ENCODE assay signal across 8 cellular contexts in genomic region chr7:131107343-131108211, GRCh38.
DNase-seq lines count a peak whose midpoint lies in the region; ATAC-seq and TF ChIP-seq lines count a peak whose summit lies in the region.

No MANE protein-coding gene starts in this region.

- intact Hi-C loops in activated naive CD4-positive, alpha-beta T cell treated with anti-CD3 and anti-CD28 coated beads for 36 hours (cut with micrococcal nuclease): loop anchor here (1.0 to 5.0 kb wide), 17 partner anchors 38 to 1157 kb away; partner anchors contain the start of genes CEP41 and MKLN1
- intact Hi-C loops in thyroid gland (cut with DNase I): loop anchor here (10.0 kb wide), 1 partner anchor 217 kb away; the partner anchor contains the start of gene MKLN1

- H3K4me1 ChIP-seq in gastroesophageal sphincter (peaks cover 0 to 64% (median 21%) of the 10 kb centered on the region in 3 donors), thyroid gland (peaks cover 28 to 37% of the 10 kb centered on the region in 2 donors)

- H3K4me3 ChIP-seq in gastroesophageal sphincter: peak overlapping the region; percentile 72
- peak overlapping the region; percentile 93 to 99 (median 98) for H3K4me3 ChIP-seq in thyroid gland (replicated peaks in 1 of 3)

- 0% methylated on average over 18 to 21 of the region's 63 CpGs for WGBS in gastroesophageal sphincter (ENCODE audit: low coverage in 1 of 2), 2 donors
- 0% methylated on average over 49 to 51 of the region's 63 CpGs for WGBS in thyroid gland, 2 donors

- H3K9me3 Mint-ChIP-seq in activated naive CD4-positive, alpha-beta T cell treated with anti-CD3 and anti-CD28 coated beads for 36 hours: no peaks in the 10 kb centered on the region

- peaks cover 57% of the 10 kb centered on the region for H3K4me1 Mint-ChIP-seq in activated naive CD4-positive, alpha-beta T cell treated with anti-CD3 and anti-CD28 coated beads for 36 hours (ENCODE audit: low read depth)

- ATAC-seq in GM21717 (IDR thresholded peaks at IDR 0.05; ENCODE audit: unreplicated experiment) (peak; percentile 37), gastroesophageal sphincter (peak; percentile 32)

- H3K27me3 Mint-ChIP-seq in activated naive CD4-positive, alpha-beta T cell treated with anti-CD3 and anti-CD28 coated beads for 36 hours (ENCODE audit: low read depth): peaks cover 2% of the 10 kb centered on the region

- in situ Hi-C loops in KBM-7 (cut with MboI; ENCODE audit: low pct_unique_long_range_greater_than_20kb, low sequenced_read_pairs): no loop called here

- peak overlapping the region; percentile 93 to 99 (median 96) for H3K27ac ChIP-seq in gastroesophageal sphincter
- peak overlapping the region; percentile 99 to 100 (median 100) for H3K27ac ChIP-seq in thyroid gland

- TF ChIP-seq EP300 in gastroesophageal sphincter (IDR thresholded peaks at IDR 0.05): no peak

- TF ChIP-seq POLR2A in gastroesophageal sphincter (IDR thresholded peaks at IDR 0.05) (peak; percentile 85 to 88), thyroid gland (IDR thresholded peaks at IDR 0.05) (peak; percentile 89 to 97)

- no peaks in the 10 kb centered on the region for H3K9me3 ChIP-seq in gastroesophageal sphincter
- H3K9me3 ChIP-seq in thyroid gland: no peaks in the 10 kb centered on the region

- peaks cover 6% of the 10 kb centered on the region for H3K36me3 Mint-ChIP-seq in activated naive CD4-positive, alpha-beta T cell treated with anti-CD3 and anti-CD28 coated beads for 36 hours (ENCODE audit: low read depth)

- H3K36me3 ChIP-seq in gastroesophageal sphincter: no peaks in the 10 kb centered on the region
- H3K36me3 ChIP-seq in thyroid gland: no peaks in the 10 kb centered on the region

- DNase-seq in EL (peak; percentile 80), KBM-7 (peak; percentile 86), SIG-M5 (lab: John Stamatoyannopoulos, UW) (peak; percentile 40), occipital lobe (lab: John Stamatoyannopoulos, UW) (peak; percentile 68), thyroid gland (peak; percentile 75 to 84)
- peak; percentile 82 for DNase-seq in activated naive CD4-positive, alpha-beta T cell treated with anti-CD3 and anti-CD28 coated beads for 36 hours

- H3K27ac Mint-ChIP-seq in activated naive CD4-positive, alpha-beta T cell treated with anti-CD3 and anti-CD28 coated beads for 36 hours: peak overlapping the region; percentile 97

- CTCF ChIA-PET in activated naive CD4-positive, alpha-beta T cell treated with anti-CD3 and anti-CD28 coated beads for 36 hours (lab: Charles Lee): interaction anchor here (0.6 to 2.0 kb wide), 4 partner anchors 35 to 272 kb away, joined by 3 to 10 read pairs (median 4); no protein-coding TSS in a partner anchor

- peak in 2 of 4 experiments; percentile 15 to 16 for TF ChIP-seq CTCF in gastroesophageal sphincter (IDR thresholded peaks at IDR 0.05)
- no peak for TF ChIP-seq CTCF in thyroid gland (IDR thresholded peaks at IDR 0.05)

- peak overlapping the region; percentile 98 for H3K4me3 Mint-ChIP-seq in activated naive CD4-positive, alpha-beta T cell treated with anti-CD3 and anti-CD28 coated beads for 36 hours

- H3K27me3 ChIP-seq in gastroesophageal sphincter (no peaks in the 10 kb centered on the region), thyroid gland (no peaks in the 10 kb centered on the region)

Comparison
In these comparisons a context has a peak if more than half of its experiments do, and no peak if none do; other contexts are left out.
1. Peak in every context shown above with its lines: DNase-seq, ATAC-seq, H3K4me3 ChIP-seq and H3K27ac ChIP-seq.